Comparison of ENCODE assay signal across 30 cellular contexts in the genomic region with DNA sequence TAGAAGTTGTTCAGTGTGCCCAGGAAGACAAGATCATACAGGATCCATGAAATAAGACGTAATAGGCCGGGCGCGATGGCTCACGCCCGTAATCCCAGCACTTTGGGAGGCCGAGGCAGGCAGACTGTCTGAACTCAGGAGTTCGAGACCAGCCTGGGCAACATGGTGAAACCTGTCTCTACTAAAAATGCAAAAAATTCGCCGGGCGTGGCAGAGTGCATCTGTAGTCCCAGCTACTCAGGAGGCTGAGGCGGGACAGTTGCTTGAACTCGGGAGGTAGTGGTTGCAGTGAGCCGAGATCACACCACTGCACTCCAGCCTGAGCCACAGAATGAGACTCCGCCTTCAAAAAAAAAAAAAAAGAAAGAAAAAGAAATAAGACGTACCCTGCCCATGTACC. TPM values are rescaled to one million over a fixed set of nuclear protein-coding genes. Genes with fewer than 3 reads are reported as not detected.
"Had no signal": no experiment of that assay in that cellular context is flagged by ENCODE, and none has a peak within 500 bp of the region (broad histone marks: within the 10 kb centered on the region; RNA-seq: fewer than 3 reads in every experiment).

No MANE protein-coding gene starts in this region.

- H3K27me3 ChIP-seq: brain microvascular endothelial cell, esophagus muscularis mucosa, foreskin keratinocyte, gastrocnemius medialis, heart left ventricle had no signal

- H3K9me3 ChIP-seq: esophagus muscularis mucosa, gastrocnemius medialis, heart left ventricle had no signal

- DNase-seq: activated CD4-positive, alpha-beta memory T cell treated with anti-CD3 and anti-CD28 coated beads, Interleukin-2, amount 10 ng/mL, durations not matched to agents 7 days and 5 days; activated CD4-positive, alpha-beta T cell treated with anti-CD3 and anti-CD28 coated beads for 1 hour; activated CD4-positive, alpha-beta T cell treated with anti-CD3 and anti-CD28 coated beads for 4 hours; activated CD4-positive, alpha-beta T cell treated with anti-CD3 and anti-CD28 coated beads, Interleukin-2, amount 10 ng/mL, durations not matched to agents 7 days and 5 days; activated CD4-positive, alpha-beta T cell treated with anti-CD3 and anti-CD28 coated beads, Interleukin-2, amount 50 U/mL, for 4 hours; activated CD8-positive, alpha-beta memory T cell treated with anti-CD3 and anti-CD28 coated beads, Interleukin-2, amount 50 U/mL, for 48 hours; activated gamma-delta T cell; activated naive CD4-positive, alpha-beta T cell; activated naive CD4-positive, alpha-beta T cell treated with anti-CD3 and anti-CD28 coated beads, Interleukin-2, amount 10 ng/mL, durations not matched to agents 7 days and 5 days; activated naive CD8-positive, alpha-beta T cell treated with anti-CD3 and anti-CD28 coated beads, Interleukin-2, amount 10 ng/mL, durations not matched to agents 7 days and 5 days; activated T-cell treated with anti-CD3 and anti-CD28 coated beads for 4 hours; activated T-cell treated with anti-CD3 and anti-CD28 coated beads, Interleukin-2, amount 50 U/mL, for 24 hours; activated T-cell treated with anti-CD3 and anti-CD28 coated beads, Interleukin-2, amount 50 U/mL, for 72 hours; brain microvascular endothelial cell; cortex of kidney; dermis blood vessel endothelial cell; effector CD4-positive, alpha-beta T cell; effector memory CD8-positive, alpha-beta T cell; erythroblast; foreskin keratinocyte; gastrocnemius medialis; glutamatergic neuron; heart left ventricle; T-helper 2 cell had no signal

- H3K4me3 ChIP-seq: esophagus muscularis mucosa, gastrocnemius medialis, heart left ventricle had no signal

- ATAC-seq: activated naive CD4-positive, alpha-beta T cell treated with anti-CD3 and anti-CD28 coated beads, Interleukin-2, amount 50 U/mL, for 72 hours; activated T-cell treated with anti-CD3 and anti-CD28 coated beads, Interleukin-2, amount 50 U/mL, for 72 hours; effector memory CD8-positive, alpha-beta T cell; foreskin keratinocyte; gastrocnemius medialis; heart left ventricle had no signal

- H3K27ac ChIP-seq: brain microvascular endothelial cell, esophagus muscularis mucosa, foreskin keratinocyte, gastrocnemius medialis, heart left ventricle, VCaP had no signal

- FAIRE-seq: astrocyte, bronchial epithelial cell, colon had no signal

- H3K36me3 ChIP-seq: brain microvascular endothelial cell, esophagus muscularis mucosa, gastrocnemius medialis, heart left ventricle had no signal

- H3K4me1 ChIP-seq: esophagus muscularis mucosa, foreskin keratinocyte, gastrocnemius medialis, heart left ventricle had no signal

RNA-seq across cellular contexts. Expression of a gene that starts 56.7 kb away (rescaled TPM):
- total RNA-seq: bronchial epithelial cell had no signal
